Comparison of ENCODE assay signal across 11 cellular contexts in the genomic region with DNA sequence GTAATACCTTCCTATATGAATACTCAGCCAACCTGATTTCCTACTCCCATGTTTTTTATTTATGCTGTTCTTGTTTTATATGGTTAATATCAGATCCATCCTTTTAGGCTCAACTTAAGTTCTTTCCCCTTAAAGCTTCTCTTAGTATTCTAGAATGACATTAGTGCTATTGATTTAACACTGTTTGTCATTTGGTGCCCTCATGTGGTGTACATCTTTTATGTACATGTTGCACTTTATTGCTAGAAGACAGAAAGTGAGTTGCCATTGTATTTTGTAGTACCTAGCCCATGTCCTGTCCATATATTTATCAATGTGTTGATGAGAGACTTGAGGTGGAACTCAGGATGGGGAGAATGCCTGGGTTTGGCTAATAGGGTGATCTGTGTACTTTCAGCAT. TPM values are rescaled to one million over a fixed set of nuclear protein-coding genes. Genes with fewer than 3 reads are reported as not detected.
DNase-seq lines count a peak whose midpoint lies in the region; ATAC-seq, FAIRE-seq and TF ChIP-seq lines count a peak whose summit lies in the region.
"Had no signal": no experiment of that assay in that cellular context is flagged by ENCODE, and none has a peak within 500 bp of the region (broad histone marks: within the 10 kb centered on the region; RNA-seq: fewer than 3 reads in every experiment).

No MANE protein-coding gene starts in this region.

- peak in 4 of 7 experiments; percentile 32 to 37 (median 34) for TF ChIP-seq CTCF in body of pancreas (IDR thresholded peaks at IDR 0.05)
- TF ChIP-seq CTCF in neural progenitor cell (IDR thresholded peaks at IDR 0.05), result no peak
- no peak for TF ChIP-seq CTCF in lower lobe of right lung (IDR thresholded peaks at IDR 0.05)

- no peaks in the 10 kb centered on the region for H4K20me1 ChIP-seq in neural progenitor cell (ENCODE audit: low read depth)

- H3K4me1 Mint-ChIP-seq in neural progenitor cell, result peaks cover 29% of the 10 kb centered on the region

- H3K27ac ChIP-seq in body of pancreas (no peak overlapping the region), neural progenitor cell (no peak overlapping the region), lower lobe of right lung (no peak overlapping the region)
- H3K27ac ChIP-seq: upper lobe of right lung had no signal

- H3K4me1 ChIP-seq in body of pancreas, result peaks cover 27% of the 10 kb centered on the region
- H3K4me1 ChIP-seq in neural progenitor cell, result peaks cover 16% of the 10 kb centered on the region
- H3K4me1 ChIP-seq in lower lobe of right lung, result peaks cover 28% of the 10 kb centered on the region

- ATAC-seq in body of pancreas (no peak), lower lobe of right lung (no peak)
- ATAC-seq: upper lobe of right lung had no signal

- peaks cover 20% of the 10 kb centered on the region for H3K36me3 Mint-ChIP-seq in neural progenitor cell

- H3K9me3 ChIP-seq in body of pancreas (no peaks in the 10 kb centered on the region), neural progenitor cell (ENCODE audit: low read depth) (no peaks in the 10 kb centered on the region), lower lobe of right lung (no peaks in the 10 kb centered on the region)
- H3K9me3 ChIP-seq: upper lobe of right lung had no signal

- DNase-seq in NOMO-1 treated with DMSO at 0.1 percent for 48 hours (lab: John Stamatoyannopoulos, UW; ENCODE audit: unreplicated experiment) (peak; percentile 35), NOMO-1 treated with dmso at 0.1 percent for 144 hours (lab: John Stamatoyannopoulos, UW; ENCODE audit: unreplicated experiment) (no peak), MV-4-11 (lab: John Stamatoyannopoulos, UW) (peak; percentile 68), body of pancreas (no peak), neural progenitor cell (ENCODE audit: low spot score) (no peak), lower lobe of right lung (no peak), hypothalamus (lab: John Stamatoyannopoulos, UW) (no peak), GM12891 (ENCODE audit: insufficient read length, low spot score) (no peak)
- DNase-seq: SHP77 treated with DMSO at 0.1 percent for 48 hours, upper lobe of right lung had no signal

- H3K27me3 ChIP-seq in body of pancreas (no peaks in the 10 kb centered on the region), neural progenitor cell (no peaks in the 10 kb centered on the region), lower lobe of right lung (ENCODE audit: low read depth) (no peaks in the 10 kb centered on the region)
- H3K27me3 ChIP-seq: upper lobe of right lung had no signal

- peak overlapping the region; percentile 50 for H3K4me3 Mint-ChIP-seq in neural progenitor cell

- no peaks in the 10 kb centered on the region for H3K36me3 ChIP-seq in body of pancreas (replicated peaks in 1 of 2; ENCODE audit: insufficient read depth in 1 of 2, low read depth in 2 of 2)
- H3K36me3 ChIP-seq in neural progenitor cell, result no peaks in the 10 kb centered on the region
- peaks cover 36% of the 10 kb centered on the region for H3K36me3 ChIP-seq in lower lobe of right lung

- H3K27ac Mint-ChIP-seq in neural progenitor cell, result no peak overlapping the region

- intact Hi-C loops in body of pancreas (cut with DNase I), result no loop called here
- intact Hi-C loops in lower lobe of right lung (cut with DNase I), result no loop called here

- no peak overlapping the region for H3K4me2 ChIP-seq in neural progenitor cell

- H3K4me3 ChIP-seq in body of pancreas (no peak overlapping the region), neural progenitor cell (no peak overlapping the region), lower lobe of right lung (no peak overlapping the region)
- H3K4me3 ChIP-seq: upper lobe of right lung had no signal

- H3K79me2 ChIP-seq in neural progenitor cell (ENCODE audit: low read depth), result peaks cover 35% of the 10 kb centered on the region

- TF ChIP-seq POLR2A in body of pancreas (IDR thresholded peaks at IDR 0.05), result no peak
- TF ChIP-seq POLR2A in GM12891 (IDR thresholded peaks at IDR 0.05; ENCODE audit: low read depth, low read length), result no peak

- FAIRE-seq in GM12891 (lab: Jason Lieb, UNC), result no peak
- FAIRE-seq: islet of Langerhans had no signal

- peaks cover 7% of the 10 kb centered on the region for H3K27me3 Mint-ChIP-seq in neural progenitor cell (ENCODE audit: insufficient read depth, low read depth)

- no peak overlapping the region for H3K9ac ChIP-seq in neural progenitor cell

- no peak overlapping the region for H2AFZ ChIP-seq in neural progenitor cell (replicated peaks)

- H3K9me3 Mint-ChIP-seq in neural progenitor cell, result no peaks in the 10 kb centered on the region

- peaks cover 12% of the 10 kb centered on the region for H3F3A ChIP-seq in neural progenitor cell (ENCODE audit: low read depth)

TF ChIP-seq in GM12891, 5 proteins besides CTCF, POLR2A, EP300 and RAD21:
- TF ChIP-seq POU2F2 (IDR thresholded peaks at IDR 0.05; ENCODE audit: low read depth, low read length), result no peak
- TF ChIP-seq POLR2AphosphoS5 (IDR thresholded peaks at IDR 0.05; ENCODE audit: low read depth, low read length), result no peak
- TF ChIP-seq TAF1 (IDR thresholded peaks at IDR 0.05; ENCODE audit: low read depth, low read length), result no peak
- no peak for TF ChIP-seq PAX5 (IDR thresholded peaks at IDR 0.05; ENCODE audit: insufficient read depth, low read length, severe bottlenecking)
- TF ChIP-seq SPI1 (IDR thresholded peaks at IDR 0.05; ENCODE audit: low read depth, low read length), result no peak

RNA-seq across cellular contexts. Expression of a gene that starts 2.5 kb away (rescaled TPM):
- total RNA-seq in body of pancreas (10 to 100 TPM; 14.3 to 14.5 TPM), neural progenitor cell (ENCODE audit: low replicate concordance) (18.5 and 28.4 TPM in 2 replicates), lower lobe of right lung (34.3 TPM)
- 58.5 TPM for polyA plus RNA-seq in GM12891 (2012; ENCODE audit: low read depth, missing spikeins)

RNA-seq across cellular contexts. Expression of a gene that starts 2.7 kb away (rescaled TPM):
- total RNA-seq in body of pancreas (100 to 1,000 TPM in 1 of 2 donors, 10 to 100 TPM in 1; 82.5 to 170 TPM), neural progenitor cell (ENCODE audit: low replicate concordance) (47.9 and 73.7 TPM in 2 replicates), lower lobe of right lung (122 TPM)
- polyA plus RNA-seq in GM12891 (2012; ENCODE audit: low read depth, missing spikeins), result 96.8 TPM

RNA-seq across cellular contexts. Expression of a gene that starts 6.2 kb away (rescaled TPM):
- total RNA-seq in body of pancreas (1 to 10 TPM in 1 of 2 donors, not detected in 1; 2.0 TPM), neural progenitor cell (ENCODE audit: low replicate concordance) (0.11 and 0.71 TPM in 2 replicates), lower lobe of right lung (0.44 TPM)
- 1.2 TPM for polyA plus RNA-seq in GM12891 (2012; ENCODE audit: low read depth, missing spikeins)
- total RNA-seq: upper lobe of right lung had no signal

RNA-seq across cellular contexts. Expression of a gene that starts 18.0 kb away (rescaled TPM):
- total RNA-seq in body of pancreas (not detected), neural progenitor cell (ENCODE audit: low replicate concordance) (not detected in 2 replicates), lower lobe of right lung (not detected)
- polyA plus RNA-seq in GM12891 (2012; ENCODE audit: low read depth, missing spikeins), result 0.12 TPM
- total RNA-seq: upper lobe of right lung had no signal

RNA-seq across cellular contexts. Expression of a gene that starts 21.5 kb away (rescaled TPM):
- 1 to 10 TPM in 1 of 2 donors, under 1 TPM in 1; 0.33 to 3.1 TPM for total RNA-seq in body of pancreas
- 24.2 and 39.1 TPM in 2 replicates for total RNA-seq in neural progenitor cell (ENCODE audit: low replicate concordance)
- 12.1 TPM for total RNA-seq in lower lobe of right lung
- 3.3 TPM for polyA plus RNA-seq in GM12891 (2012; ENCODE audit: low read depth, missing spikeins)

Comparison
In these comparisons a context has a peak if more than half of its experiments do, and no peak if none do; other contexts are left out.
1. DNase-seq: peak in NOMO-1 treated with DMSO at 0.1 percent for 48 hours (single experiment) and MV-4-11 (single experiment); none in NOMO-1 treated with dmso at 0.1 percent for 144 hours (single experiment), body of pancreas (0 of 4), neural progenitor cell (single experiment), lower lobe of right lung (single experiment), hypothalamus (0 of 51) and GM12891 (single experiment).
2. CTCF ChIP-seq: peak in body of pancreas (4 of 7); none in neural progenitor cell (single experiment) and lower lobe of right lung (single experiment).